27 cellular contexts compared by ENCODE assay signal in the genomic region with DNA sequence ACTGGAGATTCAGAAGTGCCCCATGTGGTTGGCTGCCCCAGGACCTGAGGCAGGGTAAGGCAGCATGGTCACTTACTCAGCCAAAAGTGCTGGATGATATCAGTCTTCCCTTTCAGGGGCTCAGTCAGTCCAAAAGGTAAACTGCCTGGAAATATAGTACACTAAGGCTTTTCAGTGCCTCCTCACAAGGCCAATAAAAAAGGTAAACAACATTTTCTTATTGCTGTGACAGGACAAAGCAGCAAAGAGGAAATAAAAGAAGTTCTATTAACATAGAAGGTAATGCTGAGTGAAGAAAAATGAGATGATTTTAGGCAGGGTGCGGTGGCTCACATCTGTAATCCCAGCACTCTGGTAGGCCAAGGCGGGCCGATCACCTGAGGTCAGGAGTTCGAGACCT.
"Had no signal": no experiment of that assay in that cellular context is flagged by ENCODE, and none has a peak within 500 bp of the region (broad histone marks: within the 10 kb centered on the region; RNA-seq: fewer than 3 reads in every experiment).

No MANE protein-coding gene starts in this region.

- H3K4me3 ChIP-seq: colonic mucosa, coronary artery, dorsolateral prefrontal cortex, esophagus muscularis mucosa, esophagus squamous epithelium, gastrocnemius medialis, gastroesophageal sphincter, heart left ventricle, heart right ventricle had no signal

- H3K4me1 ChIP-seq: colonic mucosa, esophagus muscularis mucosa, esophagus squamous epithelium, foreskin keratinocyte, gastrocnemius medialis, gastroesophageal sphincter had no signal

- ATAC-seq: effector memory CD8-positive, alpha-beta T cell; esophagus mucosa; foreskin keratinocyte; gastrocnemius medialis; gastroesophageal sphincter; heart left ventricle; heart right ventricle had no signal

- DNase-seq: colonic mucosa; cortex of kidney; dermis blood vessel endothelial cell; dorsolateral prefrontal cortex; effector CD4-positive, alpha-beta T cell; effector CD8-positive, alpha-beta T cell; effector memory CD4-positive, alpha-beta T cell; effector memory CD8-positive, alpha-beta T cell; endodermal cell; erythroblast; esophagus squamous epithelium; foreskin fibroblast; foreskin keratinocyte; foreskin melanocyte; gastrocnemius medialis; glutamatergic neuron; head of caudate nucleus; heart left ventricle; heart right ventricle had no signal

- H3K36me3 ChIP-seq: colonic mucosa had no signal

- H3K9me3 ChIP-seq: colonic mucosa, esophagus muscularis mucosa, esophagus squamous epithelium, gastrocnemius medialis, gastroesophageal sphincter, heart left ventricle, heart right ventricle had no signal

- FAIRE-seq: colon, endometrium, endothelial cell of umbilical vein, frontal cortex had no signal
